12 cellular contexts compared by ENCODE assay signal in genomic region chr1:27614625-27615344, GRCh38. TPM values are rescaled to one million over a fixed set of nuclear protein-coding genes. Genes with fewer than 3 reads are reported as not detected.
A peak's percentile ranks its signal among the peaks of the same experiment; 100 is the strongest.
DNase-seq lines count a peak whose midpoint lies in the region; ATAC-seq and TF ChIP-seq lines count a peak whose summit lies in the region.
"Had no signal": no experiment of that assay in that cellular context is flagged by ENCODE, and none has a peak within 500 bp of the region (broad histone marks: within the 10 kb centered on the region; RNA-seq: fewer than 3 reads in every experiment).

No MANE protein-coding gene starts in this region.

- H2BK120ac ChIP-seq in IMR-90 (ENCODE audit: low read depth, low read length), result no peak overlapping the region
- H2BK120ac ChIP-seq in trophoblast cell (ENCODE audit: insufficient read depth, low read length, poor library complexity), result no peak overlapping the region

- TF ChIP-seq RAD21 in IMR-90 (IDR thresholded peaks at IDR 0.05; ENCODE audit: low read length), result no peak

- H2AFZ ChIP-seq in IMR-90 (replicated peaks; ENCODE audit: low read length, poor library complexity), result peak overlapping the region; percentile 70
- no peak overlapping the region for H2AFZ ChIP-seq in trophoblast cell (ENCODE audit: insufficient read depth, low read length, poor library complexity)

- H4K20me1 ChIP-seq in IMR-90 (ENCODE audit: insufficient read depth, low read length), result no peaks in the 10 kb centered on the region

- ATAC-seq in IMR-90 (ENCODE audit: low read depth) (no peak), HG03196 (IDR thresholded peaks at IDR 0.05; ENCODE audit: unreplicated experiment) (no peak)

- POLR2A ChIA-PET in IMR-90 (lab: Charles Lee; ENCODE audit: unreplicated experiment), result no interaction called here

- in situ Hi-C loops in IMR-90 (cut with MboI; ENCODE audit: low sequenced_read_pairs), result loop anchor here (5.0 kb wide), 1 partner anchor 48 kb away; no protein-coding TSS in a partner anchor

- no peak overlapping the region for H2AK5ac ChIP-seq in IMR-90 (ENCODE audit: low read depth, low read length)
- no peak overlapping the region for H2AK5ac ChIP-seq in trophoblast cell (ENCODE audit: low read length)

- H3K36me3 ChIP-seq in IMR-90 (ENCODE audit: control insufficient read depth, insufficient read depth, low read length), result no peaks in the 10 kb centered on the region
- no peaks in the 10 kb centered on the region for H3K36me3 ChIP-seq in trophoblast cell (ENCODE audit: control insufficient read depth in 1 of 2, insufficient read depth in 2 of 2, low read length in 2 of 2)
- H3K36me3 ChIP-seq: SJSA1 had no signal

- BruUV-seq in IMR-90 (replicated peaks; lab: Mats Ljungman, UMichigan), result no TSS peak

- H3K27me3 Mint-ChIP-seq in glutamatergic neuron (ENCODE audit: unreplicated experiment), result peaks cover 16% of the 10 kb centered on the region

- no peaks in the 10 kb centered on the region for H3K9me1 ChIP-seq in IMR-90 (ENCODE audit: insufficient read depth, low read length)

- H3K56ac ChIP-seq in IMR-90 (ENCODE audit: extremely low read depth, insufficient read depth, low read length), result no peak overlapping the region

- no peak overlapping the region for H3K4me3 ChIP-seq in IMR-90 (ENCODE audit: insufficient read depth, low read depth, low read length)
- H3K4me3 ChIP-seq in trophoblast cell (ENCODE audit: low read depth, low read length), result no peak overlapping the region
- H3K4me3 ChIP-seq: SJSA1 had no signal

- H3K4me1 ChIP-seq in IMR-90 (ENCODE audit: control insufficient read depth, insufficient read depth, low read length) (no peaks in the 10 kb centered on the region), trophoblast cell (ENCODE audit: control insufficient read depth in 1 of 2, insufficient read depth in 2 of 2, low read length in 2 of 2) (no peaks in the 10 kb centered on the region)
- H3K4me1 ChIP-seq: SJSA1 had no signal

- H3K9me3 ChIP-seq in IMR-90 (ENCODE audit: control insufficient read depth, insufficient read depth, low read length), result no peaks in the 10 kb centered on the region
- peaks cover 5% of the 10 kb centered on the region for H3K9me3 ChIP-seq in trophoblast cell (ENCODE audit: insufficient read depth, low read depth, low read length)
- H3K9me3 ChIP-seq: SJSA1 had no signal

- H3K79me2 ChIP-seq in trophoblast cell (ENCODE audit: control insufficient read depth, insufficient read depth, low read length, poor library complexity), result no peaks in the 10 kb centered on the region

- TF ChIP-seq CTCF in IMR-90 (conservative IDR thresholded peaks at IDR 0.05; ENCODE audit: low read depth, low read length), result no peak
- TF ChIP-seq CTCF in glutamatergic neuron (IDR thresholded peaks at IDR 0.05; ENCODE audit: partially characterized antibody, unreplicated experiment), result no peak

- dilution Hi-C loops in IMR-90 (cut with HindIII; ENCODE audit: low sequenced_read_pairs, unreplicated experiment), result no loop called here

- intact Hi-C loops in IMR-90 (cut with micrococcal nuclease), result no loop called here

- H3K4me1 Mint-ChIP-seq in glutamatergic neuron (ENCODE audit: low read depth, unreplicated experiment), result no peaks in the 10 kb centered on the region

- H3K79me1 ChIP-seq in IMR-90 (ENCODE audit: low read depth in 1 of 2, low read length in 2 of 2), result no peaks in the 10 kb centered on the region
- H3K79me1 ChIP-seq in trophoblast cell (ENCODE audit: low read length), result no peaks in the 10 kb centered on the region

- peaks cover 2% of the 10 kb centered on the region for H3K9me3 Mint-ChIP-seq in glutamatergic neuron (ENCODE audit: unreplicated experiment)

- no peaks in the 10 kb centered on the region for H3K36me3 Mint-ChIP-seq in glutamatergic neuron (ENCODE audit: unreplicated experiment)

- no peak overlapping the region for H3K23ac ChIP-seq in IMR-90 (ENCODE audit: low read depth, low read length)
- no peak overlapping the region for H3K23ac ChIP-seq in trophoblast cell (ENCODE audit: low read length)

- no peak overlapping the region for H4K8ac ChIP-seq in IMR-90 (ENCODE audit: low read depth in 2 of 2, low read length in 2 of 2)
- H4K8ac ChIP-seq in trophoblast cell (ENCODE audit: low read depth, low read length), result no peak overlapping the region

- WGBS in IMR-90 (ENCODE audit: extremely low coverage in 2 of 2, insufficient read length in 1 of 2), 2 experiments, result 6% methylated on average over 16 of the region's 26 CpGs; no CpG with 5 or more reads in 1 of the 2 experiments
- no CpG with 5 or more reads among the region's 26 CpGs for WGBS in trophoblast cell (ENCODE audit: extremely low coverage, insufficient coverage, insufficient read length)

- H2AK9ac ChIP-seq in IMR-90 (replicated peaks; ENCODE audit: low read depth, low read length, poor library complexity), result no peak overlapping the region

- no peak overlapping the region for H3K4me2 ChIP-seq in IMR-90 (ENCODE audit: low read depth, low read length)
- peak overlapping the region; percentile 40 for H3K4me2 ChIP-seq in trophoblast cell (ENCODE audit: low read length)

- no peak overlapping the region for H3K9ac ChIP-seq in IMR-90 (ENCODE audit: low read depth, low read length)
- H3K9ac ChIP-seq in trophoblast cell (ENCODE audit: low read length), result no peak overlapping the region

- no peak overlapping the region for H4K12ac ChIP-seq in trophoblast cell (ENCODE audit: low read depth, low read length)

- H3K27ac Mint-ChIP-seq in glutamatergic neuron (ENCODE audit: unreplicated experiment), result no peak overlapping the region

- no peak overlapping the region for H3K27ac ChIP-seq in IMR-90 (ENCODE audit: insufficient read depth, low read length)
- H3K27ac ChIP-seq in trophoblast cell (ENCODE audit: low read depth, low read length), result no peak overlapping the region
- H3K27ac ChIP-seq: SJSA1 had no signal

- H2BK5ac ChIP-seq in IMR-90 (ENCODE audit: low read depth, low read length, poor library complexity, severe bottlenecking), result no peak overlapping the region
- no peak overlapping the region for H2BK5ac ChIP-seq in trophoblast cell (ENCODE audit: low read depth, low read length, poor library complexity)

- TF ChIP-seq POLR2A in IMR-90 (IDR thresholded peaks at IDR 0.05; ENCODE audit: low read depth, low read length), result no peak

- H3K27me3 ChIP-seq in IMR-90 (ENCODE audit: control insufficient read depth, insufficient read depth, low read length), result peaks cover 42% of the 10 kb centered on the region
- H3K27me3 ChIP-seq in trophoblast cell (ENCODE audit: insufficient read depth, low read length), result no peaks in the 10 kb centered on the region

- H2BK20ac ChIP-seq in IMR-90 (ENCODE audit: low read depth, low read length), result no peak overlapping the region

- H4K91ac ChIP-seq in IMR-90 (ENCODE audit: insufficient read depth, low read depth, low read length) (no peak overlapping the region), trophoblast cell (ENCODE audit: low read depth, low read length) (no peak overlapping the region)

- no peak overlapping the region for H3K18ac ChIP-seq in IMR-90 (ENCODE audit: low read depth, low read length)
- no peak overlapping the region for H3K18ac ChIP-seq in trophoblast cell (ENCODE audit: low read length)

- H3K14ac ChIP-seq in IMR-90 (replicated peaks; ENCODE audit: low read depth, low read length), result no peak overlapping the region
- H3K14ac ChIP-seq in trophoblast cell (ENCODE audit: low read length), result no peak overlapping the region

- no peak overlapping the region for H2BK12ac ChIP-seq in trophoblast cell (ENCODE audit: low read length)

- no peak overlapping the region for H3K4ac ChIP-seq in IMR-90 (ENCODE audit: low read depth, low read length)
- no peak overlapping the region for H3K4ac ChIP-seq in trophoblast cell (ENCODE audit: low read depth, low read length)

- CTCF ChIA-PET in IMR-90 (lab: Yijun Ruan, JAX), result no interaction called here

- DNase-seq in IMR-90 (no peak), glutamatergic neuron (peak; percentile 48), trophoblast cell (no peak), AG08395 (ENCODE audit: low spot score) (no peak)
- DNase-seq: activated CD4-positive, alpha-beta T cell treated with anti-CD3 and anti-CD28 coated beads for 48 hours; cerebellar nuclear complex; COR-L47; GOT3; NCI-H510A treated with DMSO at 0.1 percent for 48 hours had no signal

- H2BK15ac ChIP-seq in IMR-90 (ENCODE audit: low read depth, low read length), result no peak overlapping the region

- peak overlapping the region; percentile 85 for H3K4me3 Mint-ChIP-seq in glutamatergic neuron (ENCODE audit: unreplicated experiment)

- no peak overlapping the region for H4K5ac ChIP-seq in IMR-90 (ENCODE audit: low read depth, low read length)

TF ChIP-seq in IMR-90, 13 proteins besides CTCF, POLR2A, EP300 and RAD21:
- TF ChIP-seq CEBPB (IDR thresholded peaks at IDR 0.05; ENCODE audit: low read depth, low read length) (no peak), FOS (IDR thresholded peaks at IDR 0.05; ENCODE audit: low read depth, low read length) (no peak)

RNA-seq across cellular contexts. Expression of gene AHDC1, which starts 10.8 kb away (rescaled TPM):
- total RNA-seq in IMR-90 (2012; rRNA removed), result 1.7 and 2.0 TPM in 2 replicates
- polyA plus RNA-seq in IMR-90 (2012; rRNA removed), result 11.6 and 16.1 TPM in 2 replicates
- polyA plus RNA-seq in IMR-90 (2012; cell fraction: cytosol; rRNA removed), result 4.9 and 11.5 TPM in 2 replicates
- 25.9 and 46.8 TPM in 2 replicates for polyA plus RNA-seq in IMR-90 (2012; cell fraction: nucleus; rRNA removed; ENCODE audit: low replicate concordance)
- 131 TPM for total RNA-seq in glutamatergic neuron (ENCODE audit: unreplicated experiment)
- 37.4 and 37.5 TPM in 2 replicates for polyA plus RNA-seq in trophoblast cell (2013)

RNA-seq across cellular contexts. Expression of gene FGR, which starts 20.2 kb away (rescaled TPM):
- total RNA-seq in IMR-90 (2012; rRNA removed), result not detected in 2 replicates
- not detected in 2 replicates for polyA plus RNA-seq in IMR-90 (2012; rRNA removed)
- not detected in 2 replicates for polyA plus RNA-seq in IMR-90 (2012; cell fraction: cytosol; rRNA removed)
- 0.08 TPM in 1 of 2 replicates, not detected in the other for polyA plus RNA-seq in IMR-90 (2012; cell fraction: nucleus; rRNA removed; ENCODE audit: low replicate concordance)
- not detected for total RNA-seq in glutamatergic neuron (ENCODE audit: unreplicated experiment)
- polyA plus RNA-seq in trophoblast cell (2013), result 0.04 TPM in 1 of 2 replicates, not detected in the other
- total RNA-seq: fibroblast of lung, SJSA1 had no signal
- polyA plus RNA-seq: fibroblast of lung had no signal

RNA-seq across cellular contexts. Expression of gene IFI6, which starts 57.2 kb away (rescaled TPM):
- total RNA-seq in IMR-90 (2012; rRNA removed) (6.7 and 7.3 TPM in 2 replicates), glutamatergic neuron (ENCODE audit: unreplicated experiment) (1.4 TPM)
- 16.8 and 17.2 TPM in 2 replicates for polyA plus RNA-seq in IMR-90 (2012; rRNA removed)
- 31.2 and 35.3 TPM in 2 replicates for polyA plus RNA-seq in IMR-90 (2012; cell fraction: cytosol; rRNA removed)
- 5.7 and 7.7 TPM in 2 replicates for polyA plus RNA-seq in IMR-90 (2012; cell fraction: nucleus; rRNA removed; ENCODE audit: low replicate concordance)
- 107 and 108 TPM in 2 replicates for polyA plus RNA-seq in trophoblast cell (2013)

Comparison
In these comparisons a context has a peak if more than half of its experiments do, and no peak if none do; other contexts are left out.
1. RNA of gene AHDC1, which starts 10.8 kb away (total RNA-seq): 131 TPM in glutamatergic neuron (single experiment); 1.7 to 2.0 TPM in IMR-90; every median in the first group is over 10 times any median in the second.